ENCODE assay signal across 1 cellular context in the genomic region with DNA sequence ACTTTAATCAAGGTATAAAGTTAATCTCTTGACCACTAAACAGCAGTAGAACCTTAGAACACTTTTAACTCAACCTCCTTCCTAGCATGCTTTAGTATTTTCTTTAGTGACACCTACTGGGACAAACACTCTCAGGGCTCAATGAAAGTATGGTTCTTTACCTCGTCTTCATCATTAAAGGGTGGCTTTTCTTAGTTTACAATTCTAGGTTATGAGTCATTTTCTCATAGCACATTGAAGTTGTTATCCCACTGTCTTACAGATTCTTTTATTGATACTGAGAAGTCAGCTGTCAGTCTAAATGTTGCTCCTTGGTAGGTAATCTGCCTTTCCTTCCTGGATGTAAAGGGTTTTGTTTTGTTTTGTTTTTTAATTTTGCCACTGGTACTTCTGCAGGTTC.
TF ChIP-seq lines count a peak whose summit lies in the region.

No MANE protein-coding gene starts in this region.

TF ChIP-seq in IMR-90, 13 proteins besides CTCF, POLR2A, EP300 and RAD21 (continued from another document):
- no peak for TF ChIP-seq MXI1 (IDR thresholded peaks at IDR 0.05; ENCODE audit: borderline replicate concordance, low read depth, low read length)
